Comparison of ENCODE assay signal across 8 cellular contexts in the genomic region with DNA sequence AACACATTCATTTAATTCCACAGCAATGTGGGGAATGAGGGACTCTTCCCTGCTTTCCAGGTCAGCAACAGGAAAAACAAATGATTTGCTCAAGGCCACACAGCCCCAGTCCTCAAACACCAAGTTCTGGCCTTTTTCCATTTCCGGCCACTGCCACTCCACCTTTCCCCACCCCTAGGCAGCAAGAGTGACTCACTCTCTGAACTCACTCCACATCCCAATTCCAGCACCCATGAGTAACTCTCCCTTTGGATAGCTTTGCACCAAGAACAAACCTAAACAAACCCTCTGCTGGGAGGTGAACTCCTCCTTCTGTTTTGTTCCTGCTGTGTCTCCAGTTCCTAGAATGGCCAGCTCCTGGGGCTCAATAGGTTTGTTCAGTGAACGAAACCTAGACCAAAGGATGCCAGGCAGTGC. TPM values are rescaled to one million over a fixed set of nuclear protein-coding genes. Genes with fewer than 3 reads are reported as not detected.
DNase-seq lines count a peak whose midpoint lies in the region; ATAC-seq, FAIRE-seq and TF ChIP-seq lines count a peak whose summit lies in the region.

No MANE protein-coding gene starts in this region.

- H3K9me3 ChIP-seq in HCT116 (ENCODE audit: control insufficient read depth in 1 of 2, insufficient read depth in 1 of 2, low read depth in 1 of 2, low read length in 2 of 2) (no peaks in the 10 kb centered on the region), ascending aorta (no peaks in the 10 kb centered on the region), kidney (ENCODE audit: control insufficient read depth in 1 of 2, low read length in 2 of 2) (no peaks in the 10 kb centered on the region), suprapubic skin (no peaks in the 10 kb centered on the region)

- H2AFZ ChIP-seq in HCT116 (ENCODE audit: low read depth, low read length, poor library complexity, severe bottlenecking): no peak overlapping the region

- H3K36me3 ChIP-seq in HCT116 (ENCODE audit: control insufficient read depth in 1 of 2, insufficient read depth in 2 of 2, low read length in 2 of 2): no peaks in the 10 kb centered on the region
- no peaks in the 10 kb centered on the region for H3K36me3 ChIP-seq in ascending aorta
- H3K36me3 ChIP-seq in kidney (ENCODE audit: control insufficient read depth in 1 of 2, insufficient read depth in 2 of 2, low read length in 2 of 2): no peaks in the 10 kb centered on the region
- no peaks in the 10 kb centered on the region for H3K36me3 ChIP-seq in suprapubic skin

- H3K27ac ChIP-seq in HCT116 (ENCODE audit: low read depth, low read length): peak overlapping the region; percentile 94
- H3K27ac ChIP-seq in ascending aorta: peak overlapping the region; percentile 72 to 82
- H3K27ac ChIP-seq in kidney (ENCODE audit: low read depth in 2 of 2, low read length in 2 of 2): peak overlapping the region; percentile 54 to 73
- H3K27ac ChIP-seq in suprapubic skin: peak overlapping the region; percentile 96

- ATAC-seq in HCT116 (peak; percentile 65), GM21390 (IDR thresholded peaks at IDR 0.05; ENCODE audit: unreplicated experiment) (no peak), GM18520 (IDR thresholded peaks at IDR 0.05; ENCODE audit: unreplicated experiment) (no peak)
- ATAC-seq in activated CD4-positive, CD25-positive, alpha-beta regulatory T cell treated with anti-CD3 and anti-CD28 coated beads, Interleukin-2, amount 50 U/mL, for 24 hours: no peak

- H3K4me3 ChIP-seq in HCT116 (replicated peaks in 1 of 2; ENCODE audit: low read depth in 1 of 2, low read length in 2 of 2) (peak overlapping the region; percentile 15 to 56), ascending aorta (no peak overlapping the region), kidney (ENCODE audit: low read length in 2 of 2) (no peak overlapping the region), suprapubic skin (no peak overlapping the region)

- TF ChIP-seq POLR2A in HCT116 (IDR thresholded peaks at IDR 0.05; ENCODE audit: borderline replicate concordance, extremely low read depth, insufficient read depth, insufficient read length) (peak; percentile 39), suprapubic skin (IDR thresholded peaks at IDR 0.05) (no peak)

- no peaks in the 10 kb centered on the region for H3K9me2 ChIP-seq in HCT116 (ENCODE audit: insufficient read depth)

- no peak for FAIRE-seq in kidney (lab: Jason Lieb, UNC)

- DNase-seq in HCT116 (ENCODE audit: low read depth, low spot score) (peak; percentile 85), ascending aorta (ENCODE audit: low spot score in 2 of 2) (peak; percentile 45 to 92), kidney (peak; percentile 84), suprapubic skin (ENCODE audit: low spot score in 2 of 2) (peak; percentile 71 to 83), NCI-H2171 treated with DMSO at 0.1 percent for 48 hours (lab: John Stamatoyannopoulos, UW) (no peak)

- POLR2A ChIA-PET in HCT116 (lab: Charles Lee): interaction anchor here (1.0 to 2.7 kb wide), 6 partner anchors 79 to 215 kb away, joined by 3 to 12 read pairs (median 4); a partner anchor contains a TSS

- H4K20me1 ChIP-seq in HCT116 (ENCODE audit: insufficient read depth): no peaks in the 10 kb centered on the region

- H3K27me3 ChIP-seq in HCT116 (ENCODE audit: insufficient read depth, low read length): no peaks in the 10 kb centered on the region; the same call in 1 of the 2 replicates
- H3K27me3 ChIP-seq in ascending aorta: no peaks in the 10 kb centered on the region
- no peaks in the 10 kb centered on the region for H3K27me3 ChIP-seq in suprapubic skin

- TF ChIP-seq CTCF in HCT116 (IDR thresholded peaks at IDR 0.05 in 2 of 3, conservative IDR thresholded peaks at IDR 0.05 in 1 of 3; ENCODE audit: borderline replicate concordance in 1 of 3, insufficient read depth in 1 of 3, low read depth in 2 of 3, low read length in 2 of 3): no peak
- TF ChIP-seq CTCF in ascending aorta (IDR thresholded peaks at IDR 0.05): no peak
- no peak for TF ChIP-seq CTCF in kidney (IDR thresholded peaks at IDR 0.05; ENCODE audit: borderline replicate concordance, extremely low read depth, insufficient read depth)
- TF ChIP-seq CTCF in suprapubic skin (IDR thresholded peaks at IDR 0.05): no peak

- TF ChIP-seq RAD21 in HCT116 (IDR thresholded peaks at IDR 0.05; ENCODE audit: low read depth): no peak

- no peak for TF ChIP-seq EP300 in suprapubic skin (IDR thresholded peaks at IDR 0.05)

- RAD21 ChIA-PET in HCT116 (lab: Charles Lee; ENCODE audit: low non-redundant PET in 1 of 2, low total read pairs in 2 of 2, uncharacterized antibody in 2 of 2, unreplicated experiment in 2 of 2): interaction anchor here (0.6 to 3.0 kb wide), 4 partner anchors 84 to 132 kb away, joined by 3 to 15 read pairs (median 8); no protein-coding TSS in a partner anchor

- intact Hi-C loops in HCT116 (cut with micrococcal nuclease): loop anchor here (1.0 kb wide), 1 partner anchor 85 kb away; no protein-coding TSS in a partner anchor
- intact Hi-C loops in ascending aorta (cut with DNase I): no loop called here
- intact Hi-C loops in kidney (cut with DNase I): loop anchor here (5.0 to 10.0 kb wide), 2 partner anchors 218 to 295 kb away; no protein-coding TSS in a partner anchor

- no peaks in the 10 kb centered on the region for H3K79me2 ChIP-seq in HCT116 (ENCODE audit: insufficient read depth, low read length)

- peak overlapping the region; percentile 82 for H3K9ac ChIP-seq in HCT116 (ENCODE audit: low read length)
- H3K9ac ChIP-seq in kidney (ENCODE audit: low read length in 2 of 2): peak overlapping the region in 1 of 2 donors; percentile 16

- TSS peak; percentile 91 for BruUV-seq in HCT116 (replicated peaks; lab: Mats Ljungman, UMichigan)

- H3K4me2 ChIP-seq in HCT116 (ENCODE audit: low read length): peak overlapping the region; percentile 82

- CTCF ChIA-PET in HCT116 (lab: Charles Lee): interaction anchor here (0.6 to 6.2 kb wide), 7 partner anchors 80 to 292 kb away, joined by 3 to 106 read pairs (median 7); a partner anchor contains a TSS

- H3K4me1 ChIP-seq in HCT116 (ENCODE audit: control insufficient read depth in 1 of 2, insufficient read depth in 2 of 2, low read length in 2 of 2) (peaks cover 50 to 73% of the 10 kb centered on the region in 2 experiments), ascending aorta (peaks cover 8 to 23% of the 10 kb centered on the region in 2 donors), kidney (ENCODE audit: control insufficient read depth in 1 of 2, insufficient read depth in 1 of 2, low read depth in 1 of 2, low read length in 2 of 2) (peaks cover 8 to 16% of the 10 kb centered on the region in 2 donors), suprapubic skin (peaks cover 46% of the 10 kb centered on the region)

- 44% methylated on average over 2 of the region's 2 CpGs for WGBS in suprapubic skin

TF ChIP-seq in HCT116, 20 proteins besides CTCF, POLR2A, EP300 and RAD21:
- TF ChIP-seq, protein P1, sequence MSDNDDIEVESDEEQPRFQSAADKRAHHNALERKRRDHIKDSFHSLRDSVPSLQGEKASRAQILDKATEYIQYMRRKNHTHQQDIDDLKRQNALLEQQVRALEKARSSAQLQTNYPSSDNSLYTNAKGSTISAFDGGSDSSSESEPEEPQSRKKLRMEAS (IDR thresholded peaks at IDR 0.05): no peak
- no peak for TF ChIP-seq EGR1 (IDR thresholded peaks at IDR 0.05; ENCODE audit: low read depth)
- peak; percentile 61; the same call in 1 of the 2 replicates for TF ChIP-seq POLR2AphosphoS5 (IDR thresholded peaks at IDR 0.05; ENCODE audit: low read depth, low read length)
- no peak for TF ChIP-seq EZH2phosphoT487 (IDR thresholded peaks at IDR 0.05; ENCODE audit: borderline replicate concordance)
- TF ChIP-seq, protein P2, sequence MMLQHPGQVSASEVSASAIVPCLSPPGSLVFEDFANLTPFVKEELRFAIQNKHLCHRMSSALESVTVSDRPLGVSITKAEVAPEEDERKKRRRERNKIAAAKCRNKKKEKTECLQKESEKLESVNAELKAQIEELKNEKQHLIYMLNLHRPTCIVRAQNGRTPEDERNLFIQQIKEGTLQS (IDR thresholded peaks at IDR 0.05): no peak
- no peak for TF ChIP-seq SIN3A (IDR thresholded peaks at IDR 0.05; ENCODE audit: low read depth)
- TF ChIP-seq, protein P3, sequence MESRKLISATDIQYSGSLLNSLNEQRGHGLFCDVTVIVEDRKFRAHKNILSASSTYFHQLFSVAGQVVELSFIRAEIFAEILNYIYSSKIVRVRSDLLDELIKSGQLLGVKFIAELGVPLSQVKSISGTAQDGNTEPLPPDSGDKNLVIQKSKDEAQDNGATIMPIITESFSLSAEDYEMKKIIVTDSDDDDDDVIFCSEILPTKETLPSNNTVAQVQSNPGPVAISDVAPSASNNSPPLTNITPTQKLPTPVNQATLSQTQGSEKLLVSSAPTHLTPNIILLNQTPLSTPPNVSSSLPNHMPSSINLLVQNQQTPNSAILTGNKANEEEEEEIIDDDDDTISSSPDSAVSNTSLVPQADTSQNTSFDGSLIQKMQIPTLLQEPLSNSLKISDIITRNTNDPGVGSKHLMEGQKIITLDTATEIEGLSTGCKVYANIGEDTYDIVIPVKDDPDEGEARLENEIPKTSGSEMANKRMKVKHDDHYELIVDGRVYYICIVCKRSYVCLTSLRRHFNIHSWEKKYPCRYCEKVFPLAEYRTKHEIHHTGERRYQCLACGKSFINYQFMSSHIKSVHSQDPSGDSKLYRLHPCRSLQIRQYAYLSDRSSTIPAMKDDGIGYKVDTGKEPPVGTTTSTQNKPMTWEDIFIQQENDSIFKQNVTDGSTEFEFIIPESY (IDR thresholded peaks at IDR 0.05; ENCODE audit: extremely low read depth, insufficient replicate concordance, low read length): peak; percentile 69
- peak; percentile 82 for TF ChIP-seq TCF7L2 (IDR thresholded peaks at IDR 0.05; ENCODE audit: borderline replicate concordance, extremely low read depth, insufficient read depth, insufficient read length)
- no peak for TF ChIP-seq JUND (IDR thresholded peaks at IDR 0.05)
- TF ChIP-seq SRF (IDR thresholded peaks at IDR 0.05; ENCODE audit: low read depth): no peak
- no peak for TF ChIP-seq ZFX (IDR thresholded peaks at IDR 0.05)

RNA-seq across cellular contexts. Expression of a gene that starts 30.4 kb away (rescaled TPM):
- total RNA-seq in HCT116 (2021; ENCODE audit: unreplicated experiment) (27.4 TPM), ascending aorta (not detected), kidney (2.5 TPM), suprapubic skin (10 to 100 TPM; 12.4 to 29.9 (median 27.8) TPM)
- 16.5 and 19.9 TPM in 2 replicates for polyA plus RNA-seq in HCT116 (2012)
- polyA plus RNA-seq in kidney (ENCODE audit: insufficient read depth, low read depth, low replicate concordance): 2.9 TPM

Comparison
In these comparisons a context has a peak if more than half of its experiments do, and no peak if none do; other contexts are left out.
1. H3K4me3 ChIP-seq: peak in HCT116 (2 of 2); none in ascending aorta (0 of 2), kidney (0 of 2) and suprapubic skin (single experiment).
2. Peak in every context shown above with its lines, with median percentiles within 50 percentile points of each other: H3K27ac ChIP-seq.